8 cellular contexts compared by ENCODE assay signal in the genomic region with DNA sequence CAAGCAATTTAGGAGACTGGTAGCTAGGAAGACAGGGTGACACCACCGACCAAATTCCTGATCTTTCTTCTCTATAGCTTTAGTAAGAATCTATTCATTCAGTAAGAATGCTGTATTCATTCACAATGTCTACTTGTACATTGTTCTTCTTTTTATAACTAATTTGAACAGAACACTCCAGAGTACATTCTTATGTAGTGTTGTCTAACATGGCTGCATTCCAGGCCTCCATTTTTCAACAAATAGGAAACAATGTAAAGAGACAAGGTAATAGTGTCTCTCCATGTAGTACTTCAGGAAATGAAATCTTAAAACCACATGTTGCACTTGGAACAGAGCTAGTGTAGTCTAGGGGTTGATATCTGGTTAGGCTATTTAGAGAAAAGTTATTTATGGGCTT.
A peak's percentile ranks its signal among the peaks of the same experiment; 100 is the strongest.
DNase-seq lines count a peak whose midpoint lies in the region; ATAC-seq and TF ChIP-seq lines count a peak whose summit lies in the region.

No MANE protein-coding gene starts in this region.

- ATAC-seq in GM21619 (IDR thresholded peaks at IDR 0.05; ENCODE audit: unreplicated experiment) (no peak), GM21737 (IDR thresholded peaks at IDR 0.05; ENCODE audit: unreplicated experiment) (no peak)

- TF ChIP-seq CTCF in WI38 (IDR thresholded peaks at IDR 0.05; ENCODE audit: low read depth, low read length) (no peak), retinal pigment epithelial cell (conservative IDR thresholded peaks at IDR 0.05; ENCODE audit: low read depth, low read length) (no peak)

- peaks cover 10% of the 10 kb centered on the region for H3K4me1 ChIP-seq in ES-I3 (ENCODE audit: insufficient read depth, low read length)

- DNase-seq in foreskin melanocyte (peak; percentile 59), retinal pigment epithelial cell (ENCODE audit: low read depth) (no peak), NK-92 (lab: John Stamatoyannopoulos, UW; ENCODE audit: unreplicated experiment) (no peak), HuH-7 (ENCODE audit: low spot score) (no peak)

- H3K9ac ChIP-seq in ES-I3 (ENCODE audit: low read depth, low read length): peak overlapping the region; percentile 93

- H3K9me3 ChIP-seq in ES-I3 (ENCODE audit: control insufficient read depth, insufficient read depth, low read length): no peaks in the 10 kb centered on the region

- peaks cover 16% of the 10 kb centered on the region for H3K36me3 ChIP-seq in ES-I3 (ENCODE audit: insufficient read depth, low read length)

- H3K4me3 ChIP-seq in WI38 (ENCODE audit: low read depth, low read length): peak overlapping the region; percentile 99
- H3K4me3 ChIP-seq in retinal pigment epithelial cell (ENCODE audit: low read length): peak overlapping the region; percentile 98
